ENCODE assay signal across 21 cellular contexts in genomic region chr13:87124785-87125074, GRCh38.
DNase-seq lines count a peak whose midpoint lies in the region; ATAC-seq and TF ChIP-seq lines count a peak whose summit lies in the region.
"Had no signal": no experiment of that assay in that cellular context is flagged by ENCODE, and none has a peak within 500 bp of the region (broad histone marks: within the 10 kb centered on the region; RNA-seq: fewer than 3 reads in every experiment).

No MANE protein-coding gene starts in this region.

- H3K36me3 ChIP-seq in HCT116 (ENCODE audit: control insufficient read depth in 1 of 2, insufficient read depth in 2 of 2, low read length in 2 of 2) (no peaks in the 10 kb centered on the region), endodermal cell (ENCODE audit: control insufficient read depth, insufficient read depth, low read length) (no peaks in the 10 kb centered on the region)
- H3K36me3 ChIP-seq: ovary, thyroid gland had no signal

- POLR2A ChIA-PET in HCT116 (lab: Charles Lee): no interaction called here

- no peak overlapping the region for H2AFZ ChIP-seq in HCT116 (ENCODE audit: low read depth, low read length, poor library complexity, severe bottlenecking)

- H3K4me3 ChIP-seq in HCT116 (replicated peaks in 1 of 2; ENCODE audit: low read depth in 1 of 2, low read length in 2 of 2) (no peak overlapping the region), endodermal cell (ENCODE audit: low read length) (no peak overlapping the region)
- H3K4me3 ChIP-seq: ovary, thyroid gland had no signal

- TF ChIP-seq CTCF in HCT116 (IDR thresholded peaks at IDR 0.05 in 2 of 3, conservative IDR thresholded peaks at IDR 0.05 in 1 of 3; ENCODE audit: borderline replicate concordance in 1 of 3, insufficient read depth in 1 of 3, low read depth in 2 of 3, low read length in 2 of 3) (no peak), brain (conservative IDR thresholded peaks at IDR 0.05) (no peak), osteocyte (IDR thresholded peaks at IDR 0.05) (no peak), endodermal cell (conservative IDR thresholded peaks at IDR 0.05) (no peak)

- WGBS in endodermal cell (ENCODE audit: insufficient coverage in 1 of 2, insufficient read length in 1 of 2), 2 experiments: 65 to 89% methylated on average over 3 to 4 of the region's 4 CpGs

- no peak overlapping the region for H3K27ac ChIP-seq in HCT116 (ENCODE audit: low read depth, low read length)
- H3K27ac ChIP-seq in endodermal cell (ENCODE audit: low read depth, low read length): no peak overlapping the region
- H3K27ac ChIP-seq: ovary, thyroid gland had no signal

- H3K79me2 ChIP-seq in HCT116 (ENCODE audit: insufficient read depth, low read length): no peaks in the 10 kb centered on the region

- intact Hi-C loops in HCT116 (cut with micrococcal nuclease): no loop called here

- TF ChIP-seq RAD21 in HCT116 (IDR thresholded peaks at IDR 0.05; ENCODE audit: low read depth): no peak

- BruUV-seq in HCT116 (replicated peaks; lab: Mats Ljungman, UMichigan): no TSS peak

- H3K27me3 ChIP-seq in HCT116 (ENCODE audit: insufficient read depth, low read length) (no peaks in the 10 kb centered on the region), endodermal cell (ENCODE audit: control insufficient read depth, insufficient read depth, low read length, poor library complexity, severe bottlenecking) (no peaks in the 10 kb centered on the region)
- H3K27me3 ChIP-seq: ovary, thyroid gland had no signal

- H3K4me2 ChIP-seq in HCT116 (ENCODE audit: low read length): peak overlapping the region; percentile 37

- peaks cover 4% of the 10 kb centered on the region for H3K27me3 Mint-ChIP-seq in brain
- no peaks in the 10 kb centered on the region for H3K27me3 Mint-ChIP-seq in osteocyte (ENCODE audit: unreplicated experiment)
- H3K27me3 Mint-ChIP-seq in endodermal cell (ENCODE audit: insufficient read depth): peaks cover 4% of the 10 kb centered on the region
- H3K27me3 Mint-ChIP-seq: activated naive CD8-positive, alpha-beta T cell treated with anti-CD3 and anti-CD28 coated beads, Interleukin-2, amount 10 ng/mL, durations not matched to agents 7 days and 5 days; CD4-positive, alpha-beta memory T cell; stimulated activated naive CD8-positive, alpha-beta T cell treated with anti-CD3 and anti-CD28 coated beads, Interleukin-15, Interleukin-2, amounts not matched to agents 100 ng/mL and 50 ng/mL, for 24 hours; T-cell had no signal

- H3K9me3 ChIP-seq in HCT116 (ENCODE audit: control insufficient read depth in 1 of 2, insufficient read depth in 1 of 2, low read depth in 1 of 2, low read length in 2 of 2): no peaks in the 10 kb centered on the region
- H3K9me3 ChIP-seq in endodermal cell (ENCODE audit: control insufficient read depth, low read length): peaks cover 16% of the 10 kb centered on the region
- H3K9me3 ChIP-seq: ovary, thyroid gland had no signal

- CTCF ChIA-PET in HCT116 (lab: Charles Lee): no interaction called here

- H3K9ac ChIP-seq in HCT116 (ENCODE audit: low read length) (no peak overlapping the region), endodermal cell (ENCODE audit: extremely low read depth, low read length, poor library complexity, severe bottlenecking) (no peak overlapping the region)

- DNase-seq in HCT116 (ENCODE audit: low read depth, low spot score): no peak
- peak; percentile 19 for DNase-seq in NCI-H69 (lab: John Stamatoyannopoulos, UW)
- DNase-seq in osteocyte (ENCODE audit: extremely low spot score, unreplicated experiment): no peak
- DNase-seq in NCI-H446 treated with DMSO at 0.1 percent for 48 hours (lab: John Stamatoyannopoulos, UW): no peak
- no peak for DNase-seq in hypothalamus (lab: John Stamatoyannopoulos, UW)
- DNase-seq in endodermal cell: no peak
- DNase-seq: activated CD4-positive, CD25-positive, alpha-beta regulatory T cell treated with anti-CD3 and anti-CD28 coated beads, Interleukin-2, amount 50 U/mL, for 72 hours; activated CD8-positive, alpha-beta T cell treated with anti-CD3 and anti-CD28 coated beads, Interleukin-2, amount 10 ng/mL, durations not matched to agents 7 days and 5 days; activated effector memory CD4-positive, alpha-beta T cell treated with Interleukin-2 at 50 U/mL for 16 hours; activated naive CD8-positive, alpha-beta T cell treated with anti-CD3 and anti-CD28 coated beads, Interleukin-2, amount 10 ng/mL, durations not matched to agents 7 days and 5 days; activated T-cell treated with anti-CD3 and anti-CD28 coated beads for 4 hours; CD4-positive, alpha-beta memory T cell; DMS 273 treated with DMSO at 0.1 percent for 48 hours; natural killer cell; NCI-H1048; NCI-H1930; ovary; T-cell had no signal

- H3K9me3 Mint-ChIP-seq in brain (peaks cover 0 to 5% (median 0%) of the 10 kb centered on the region in 5 experiments), osteocyte (ENCODE audit: unreplicated experiment) (no peaks in the 10 kb centered on the region), endodermal cell (peaks cover 4% of the 10 kb centered on the region)
- H3K9me3 Mint-ChIP-seq: stimulated activated naive CD8-positive, alpha-beta T cell treated with anti-CD3 and anti-CD28 coated beads, Interleukin-15, Interleukin-2, amounts not matched to agents 100 ng/mL and 50 ng/mL, for 24 hours had no signal

- H3K36me3 Mint-ChIP-seq in brain (no peaks in the 10 kb centered on the region), osteocyte (ENCODE audit: unreplicated experiment) (no peaks in the 10 kb centered on the region), endodermal cell (ENCODE audit: low read depth) (peaks cover 2% of the 10 kb centered on the region)
- H3K36me3 Mint-ChIP-seq: activated naive CD8-positive, alpha-beta T cell treated with anti-CD3 and anti-CD28 coated beads, Interleukin-2, amount 10 ng/mL, durations not matched to agents 7 days and 5 days; CD4-positive, alpha-beta memory T cell; natural killer cell; T-cell had no signal

- H3K4me3 Mint-ChIP-seq in brain (no peak overlapping the region), osteocyte (ENCODE audit: unreplicated experiment) (no peak overlapping the region), endodermal cell (no peak overlapping the region)
- H3K4me3 Mint-ChIP-seq: activated CD8-positive, alpha-beta T cell treated with anti-CD3 and anti-CD28 coated beads, Interleukin-2, amount 10 ng/mL, durations not matched to agents 7 days and 5 days; activated naive CD8-positive, alpha-beta T cell treated with anti-CD3 and anti-CD28 coated beads, Interleukin-2, amount 10 ng/mL, durations not matched to agents 7 days and 5 days; natural killer cell; stimulated activated naive CD8-positive, alpha-beta T cell treated with anti-CD3 and anti-CD28 coated beads, Interleukin-15, Interleukin-2, amounts not matched to agents 100 ng/mL and 50 ng/mL, for 24 hours; T-cell had no signal

- H3K4me1 ChIP-seq in HCT116 (ENCODE audit: control insufficient read depth in 1 of 2, insufficient read depth in 2 of 2, low read length in 2 of 2): peaks cover 4 to 12% of the 10 kb centered on the region in 2 experiments
- peaks cover 3% of the 10 kb centered on the region for H3K4me1 ChIP-seq in endodermal cell (ENCODE audit: control insufficient read depth, insufficient read depth, low read length)

- H3K27ac Mint-ChIP-seq in brain (peak overlapping the region in 3 of 5 experiments; percentile 35 to 76 (median 74)), osteocyte (ENCODE audit: unreplicated experiment) (peak overlapping the region; percentile 53), endodermal cell (no peak overlapping the region)
- H3K27ac Mint-ChIP-seq: activated CD8-positive, alpha-beta T cell treated with anti-CD3 and anti-CD28 coated beads, Interleukin-2, amount 10 ng/mL, durations not matched to agents 7 days and 5 days; activated naive CD8-positive, alpha-beta T cell treated with anti-CD3 and anti-CD28 coated beads, Interleukin-2, amount 10 ng/mL, durations not matched to agents 7 days and 5 days; CD4-positive, alpha-beta memory T cell; natural killer cell; stimulated activated naive CD8-positive, alpha-beta T cell treated with anti-CD3 and anti-CD28 coated beads, Interleukin-15, Interleukin-2, amounts not matched to agents 100 ng/mL and 50 ng/mL, for 24 hours; T-cell had no signal

- TF ChIP-seq POLR2A in HCT116 (IDR thresholded peaks at IDR 0.05; ENCODE audit: borderline replicate concordance, extremely low read depth, insufficient read depth, insufficient read length): no peak

- H3K4me1 Mint-ChIP-seq in brain: peaks cover 26% of the 10 kb centered on the region
- H3K4me1 Mint-ChIP-seq in osteocyte (ENCODE audit: unreplicated experiment): peaks cover 22% of the 10 kb centered on the region
- peaks cover 10% of the 10 kb centered on the region for H3K4me1 Mint-ChIP-seq in endodermal cell
- H3K4me1 Mint-ChIP-seq: activated naive CD8-positive, alpha-beta T cell treated with anti-CD3 and anti-CD28 coated beads, Interleukin-2, amount 10 ng/mL, durations not matched to agents 7 days and 5 days; T-cell had no signal

- RAD21 ChIA-PET in HCT116 (lab: Charles Lee; ENCODE audit: low non-redundant PET in 1 of 2, low total read pairs in 2 of 2, uncharacterized antibody in 2 of 2, unreplicated experiment in 2 of 2): no interaction called here

- no peak for ATAC-seq in HCT116
- ATAC-seq: activated CD8-positive, alpha-beta T cell treated with anti-CD3 and anti-CD28 coated beads, Interleukin-2, amount 10 ng/mL, durations not matched to agents 7 days and 5 days; natural killer cell; T-cell had no signal

- H3K9me2 ChIP-seq in HCT116 (ENCODE audit: insufficient read depth): no peaks in the 10 kb centered on the region

- no peaks in the 10 kb centered on the region for H4K20me1 ChIP-seq in HCT116 (ENCODE audit: insufficient read depth)

TF ChIP-seq in HCT116, 20 proteins besides CTCF, POLR2A, EP300 and RAD21:
- TF ChIP-seq CBX3 (IDR thresholded peaks at IDR 0.05; ENCODE audit: low read depth) (no peak), YY1 (IDR thresholded peaks at IDR 0.05; ENCODE audit: extremely low read depth, insufficient replicate concordance, low read depth, low read length) (no peak), EGR1 (IDR thresholded peaks at IDR 0.05; ENCODE audit: low read depth) (no peak), JUND (IDR thresholded peaks at IDR 0.05) (no peak), FOSL1 (IDR thresholded peaks at IDR 0.05; ENCODE audit: low read depth) (no peak), SIN3A (IDR thresholded peaks at IDR 0.05; ENCODE audit: low read depth) (no peak), CEBPB (IDR thresholded peaks at IDR 0.05; ENCODE audit: low read depth) (no peak), SP1 (IDR thresholded peaks at IDR 0.05; ENCODE audit: low read depth) (no peak), ZNF274 (IDR thresholded peaks at IDR 0.05; ENCODE audit: low read depth, low read length) (no peak), TCF7L2 (IDR thresholded peaks at IDR 0.05; ENCODE audit: borderline replicate concordance, extremely low read depth, insufficient read depth, insufficient read length) (no peak), ZFX (IDR thresholded peaks at IDR 0.05) (no peak), POLR2AphosphoS5 (IDR thresholded peaks at IDR 0.05; ENCODE audit: low read depth, low read length) (no peak), EZH2 (IDR thresholded peaks at IDR 0.05) (no peak), SRF (IDR thresholded peaks at IDR 0.05; ENCODE audit: low read depth) (no peak)
